9 cellular contexts compared by ENCODE assay signal in genomic region chr17:81400939-81401726, GRCh38. TPM values are rescaled to one million over a fixed set of nuclear protein-coding genes. Genes with fewer than 3 reads are reported as not detected.
DNase-seq lines count a peak whose midpoint lies in the region; ATAC-seq and TF ChIP-seq lines count a peak whose summit lies in the region.
"Had no signal": no experiment of that assay in that cellular context is flagged by ENCODE, and none has a peak within 500 bp of the region (broad histone marks: within the 10 kb centered on the region; RNA-seq: fewer than 3 reads in every experiment).

No MANE protein-coding gene starts in this region.

- H3K4me1 ChIP-seq in mucosa of rectum (ENCODE audit: control insufficient read depth in 2 of 2, insufficient read depth in 2 of 2, low read length in 2 of 2) = peaks cover 28 to 44% of the 10 kb centered on the region in 2 donors
- H3K4me1 ChIP-seq in MM.1S (ENCODE audit: low read length) = no peaks in the 10 kb centered on the region

- peaks cover 14% of the 10 kb centered on the region for H3K4me1 Mint-ChIP-seq in activated naive CD4-positive, alpha-beta T cell treated with anti-CD3 and anti-CD28 coated beads, Interleukin-2, amount 50 U/mL, for 24 hours
- peaks cover 50% of the 10 kb centered on the region for H3K4me1 Mint-ChIP-seq in type B pancreatic cell (ENCODE audit: unreplicated experiment)

- H3K27me3 ChIP-seq in mucosa of rectum (ENCODE audit: control insufficient read depth in 2 of 2, insufficient read depth in 2 of 2, low read length in 2 of 2) = no peaks in the 10 kb centered on the region
- peaks cover 94% of the 10 kb centered on the region for H3K27me3 ChIP-seq in MM.1S (replicated peaks; ENCODE audit: insufficient read depth, low read length)

- no peaks in the 10 kb centered on the region for H3F3A ChIP-seq in MM.1S (ENCODE audit: insufficient read depth, low read length)

- H3K9ac ChIP-seq in mucosa of rectum (ENCODE audit: low read depth in 1 of 2, low read length in 2 of 2) (peak overlapping the region; percentile 70 to 97), MM.1S (ENCODE audit: low read length) (no peak overlapping the region)

- H3K4me3 ChIP-seq in coronary artery = peak overlapping the region; percentile 97
- H3K4me3 ChIP-seq in mucosa of rectum (ENCODE audit: low read length in 2 of 2) = peak overlapping the region; percentile 60 to 71
- H3K4me3 ChIP-seq in MM.1S (ENCODE audit: low read length) = no peak overlapping the region

- no peak for DNase-seq in activated naive CD4-positive, alpha-beta T cell treated with anti-CD3 and anti-CD28 coated beads, Interleukin-2, amount 50 U/mL, for 72 hours (ENCODE audit: low spot score in 2 of 2)
- DNase-seq in coronary artery (ENCODE audit: low spot score) (no peak), type B pancreatic cell (ENCODE audit: extremely low spot score, unreplicated experiment) (no peak), NCI-H1930 (lab: John Stamatoyannopoulos, UW) (no peak), MM.1S (no peak), islet precursor cell (no peak)
- DNase-seq: activated CD4-positive, alpha-beta T cell treated with anti-CD3 and anti-CD28 coated beads, Interleukin-2, amount 50 U/mL, for 1 hour had no signal

- no peak overlapping the region for H3K4me2 ChIP-seq in MM.1S (ENCODE audit: low read depth, low read length)

- H3K9me3 Mint-ChIP-seq in activated naive CD4-positive, alpha-beta T cell treated with anti-CD3 and anti-CD28 coated beads, Interleukin-2, amount 50 U/mL, for 24 hours = no peaks in the 10 kb centered on the region
- H3K9me3 Mint-ChIP-seq in activated naive CD4-positive, alpha-beta T cell treated with anti-CD3 and anti-CD28 coated beads, Interleukin-2, amount 50 U/mL, for 72 hours = no peaks in the 10 kb centered on the region
- H3K9me3 Mint-ChIP-seq in type B pancreatic cell = no peaks in the 10 kb centered on the region

- H3K9me2 ChIP-seq in MM.1S (replicated peaks; ENCODE audit: insufficient read depth, low read length) = no peaks in the 10 kb centered on the region

- peak overlapping the region; percentile 33 for H3K4me3 Mint-ChIP-seq in activated naive CD4-positive, alpha-beta T cell treated with anti-CD3 and anti-CD28 coated beads, Interleukin-2, amount 50 U/mL, for 24 hours
- peak overlapping the region; percentile 96 for H3K4me3 Mint-ChIP-seq in type B pancreatic cell

- peak overlapping the region; percentile 74 for H3K27ac Mint-ChIP-seq in activated naive CD4-positive, alpha-beta T cell treated with anti-CD3 and anti-CD28 coated beads, Interleukin-2, amount 50 U/mL, for 24 hours
- peak overlapping the region in 1 of 2 donors; percentile 44 for H3K27ac Mint-ChIP-seq in activated naive CD4-positive, alpha-beta T cell treated with anti-CD3 and anti-CD28 coated beads, Interleukin-2, amount 50 U/mL, for 72 hours
- H3K27ac Mint-ChIP-seq in type B pancreatic cell = peak overlapping the region; percentile 97

- no peaks in the 10 kb centered on the region for H3K36me3 ChIP-seq in mucosa of rectum (ENCODE audit: control insufficient read depth in 2 of 2, insufficient read depth in 2 of 2, low read length in 2 of 2)
- H3K36me3 ChIP-seq in MM.1S (replicated peaks; ENCODE audit: insufficient read depth, low read length) = no peaks in the 10 kb centered on the region

- H3K36me3 Mint-ChIP-seq in activated naive CD4-positive, alpha-beta T cell treated with anti-CD3 and anti-CD28 coated beads, Interleukin-2, amount 50 U/mL, for 24 hours = peaks cover 1% of the 10 kb centered on the region
- H3K36me3 Mint-ChIP-seq in activated naive CD4-positive, alpha-beta T cell treated with anti-CD3 and anti-CD28 coated beads, Interleukin-2, amount 50 U/mL, for 72 hours = peaks cover 5% of the 10 kb centered on the region in 2 donors
- peaks cover 4% of the 10 kb centered on the region for H3K36me3 Mint-ChIP-seq in type B pancreatic cell

- H2AFZ ChIP-seq in MM.1S (ENCODE audit: low read length) = no peak overlapping the region

- H3K27ac ChIP-seq in coronary artery = peak overlapping the region; percentile 97 to 99
- H3K27ac ChIP-seq in mucosa of rectum (ENCODE audit: low read depth in 2 of 2, low read length in 2 of 2) = peak overlapping the region; percentile 84 to 90
- H3K27ac ChIP-seq in MM.1S (ENCODE audit: low read length) = no peak overlapping the region

- H3K9me3 ChIP-seq in mucosa of rectum (ENCODE audit: control insufficient read depth in 2 of 2, low read length in 2 of 2) = no peaks in the 10 kb centered on the region
- no peaks in the 10 kb centered on the region for H3K9me3 ChIP-seq in MM.1S (replicated peaks; ENCODE audit: insufficient read depth, low read length)

- H3K27me3 Mint-ChIP-seq in activated naive CD4-positive, alpha-beta T cell treated with anti-CD3 and anti-CD28 coated beads, Interleukin-2, amount 50 U/mL, for 24 hours = peaks cover 36% of the 10 kb centered on the region
- peaks cover 3% of the 10 kb centered on the region for H3K27me3 Mint-ChIP-seq in type B pancreatic cell

- TF ChIP-seq CTCF in coronary artery (IDR thresholded peaks at IDR 0.05) (no peak), type B pancreatic cell (conservative IDR thresholded peaks at IDR 0.05) (no peak), MM.1S (IDR thresholded peaks at IDR 0.05; ENCODE audit: low read length) (no peak)

- ATAC-seq in activated naive CD4-positive, alpha-beta T cell treated with anti-CD3 and anti-CD28 coated beads, Interleukin-2, amount 50 U/mL, for 72 hours = no peak

- no peaks in the 10 kb centered on the region for H3K79me2 ChIP-seq in MM.1S (ENCODE audit: low read length)

- H4K20me1 ChIP-seq in MM.1S (ENCODE audit: insufficient read depth, low read length) = no peaks in the 10 kb centered on the region

RNA-seq across cellular contexts. Expression of gene BAHCC1, which starts 5.9 kb away (rescaled TPM):
- under 1 TPM in 1 of 2 donors, not detected in 1; 0.16 TPM for total RNA-seq in activated naive CD4-positive, alpha-beta T cell treated with anti-CD3 and anti-CD28 coated beads, Interleukin-2, amount 50 U/mL, for 72 hours
- 23.0 and 74.3 TPM in 2 replicates for total RNA-seq in type B pancreatic cell (ENCODE audit: low replicate concordance)

Comparison
In these comparisons a context has a peak if more than half of its experiments do, and no peak if none do; other contexts are left out.
1. RNA of gene BAHCC1, which starts 5.9 kb away (total RNA-seq): 23.0 to 74.3 TPM in type B pancreatic cell; 0.16 TPM in activated naive CD4-positive, alpha-beta T cell treated with anti-CD3 and anti-CD28 coated beads, Interleukin-2, amount 50 U/mL, for 72 hours; every median in the first group is over 10 times any median in the second.